Comparison of ENCODE assay signal across 8 cellular contexts in the genomic region with DNA sequence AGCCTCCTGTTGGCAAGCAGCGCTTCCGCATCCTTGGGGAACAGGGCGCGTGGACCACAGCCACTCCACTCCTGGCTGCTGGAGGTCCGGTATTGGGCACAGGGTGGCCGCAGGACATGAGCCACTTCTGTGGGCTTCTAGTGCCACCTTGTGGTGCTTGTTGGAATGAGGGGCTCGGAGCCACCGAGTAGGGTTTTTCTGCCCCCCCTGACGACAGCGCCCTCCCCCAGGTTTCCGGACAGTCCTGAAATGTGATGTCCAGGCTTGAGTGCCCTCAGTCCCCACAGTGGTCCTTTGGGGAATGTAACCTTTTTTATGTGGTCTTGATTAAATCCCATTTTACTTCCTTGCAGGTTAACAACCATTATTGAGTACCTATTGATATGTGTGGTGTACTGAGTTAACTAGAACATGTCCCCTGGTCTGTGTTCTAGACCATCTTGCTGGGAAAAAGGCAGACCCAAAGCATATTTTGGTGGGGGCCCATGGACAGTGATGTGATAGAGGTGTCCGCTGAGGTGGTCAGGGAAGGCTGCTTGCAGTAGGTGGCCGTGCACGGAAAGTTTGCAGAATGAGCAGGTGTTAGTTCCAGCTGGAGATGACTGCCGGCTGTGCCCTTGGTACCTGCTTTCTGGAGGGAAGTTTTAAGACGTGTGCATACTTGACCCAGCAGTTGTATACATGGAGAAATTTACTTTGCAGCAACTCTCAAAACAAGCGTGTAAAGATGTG.
A peak's percentile ranks its signal among the peaks of the same experiment; 100 is the strongest.
DNase-seq lines count a peak whose midpoint lies in the region; ATAC-seq and TF ChIP-seq lines count a peak whose summit lies in the region.

No MANE protein-coding gene starts in this region.

- 59% methylated on average over 8 of the region's 17 CpGs for WGBS in suprapubic skin

- no peaks in the 10 kb centered on the region for H3K27me3 ChIP-seq in suprapubic skin

- no peak for TF ChIP-seq EP300 in suprapubic skin (IDR thresholded peaks at IDR 0.05)

- H3K4me3 ChIP-seq in suprapubic skin: no peak overlapping the region

- peaks cover 77% of the 10 kb centered on the region for H3K36me3 ChIP-seq in suprapubic skin

- H3K36me3 Mint-ChIP-seq in activated CD4-positive, alpha-beta T cell treated with anti-CD3 and anti-CD28 coated beads, Interleukin-2, amount 10 ng/mL, durations not matched to agents 24 days and 14 days (ENCODE audit: low read depth): peaks cover 63% of the 10 kb centered on the region
- peaks cover 34% of the 10 kb centered on the region for H3K36me3 Mint-ChIP-seq in memory B cell

- peak; percentile 64 to 77 for TF ChIP-seq CTCF in suprapubic skin (IDR thresholded peaks at IDR 0.05)

- TF ChIP-seq POLR2A in suprapubic skin (IDR thresholded peaks at IDR 0.05): no peak

- no peak overlapping the region for H3K4me3 Mint-ChIP-seq in activated CD4-positive, alpha-beta T cell treated with anti-CD3 and anti-CD28 coated beads, Interleukin-2, amount 10 ng/mL, durations not matched to agents 24 days and 14 days
- no peak overlapping the region for H3K4me3 Mint-ChIP-seq in memory B cell

- H3K9me3 ChIP-seq in suprapubic skin: no peaks in the 10 kb centered on the region

- H3K27me3 Mint-ChIP-seq in activated CD4-positive, alpha-beta T cell treated with anti-CD3 and anti-CD28 coated beads, Interleukin-2, amount 10 ng/mL, durations not matched to agents 24 days and 14 days: no peaks in the 10 kb centered on the region
- H3K27me3 Mint-ChIP-seq in memory B cell: no peaks in the 10 kb centered on the region

- H3K27ac ChIP-seq in suprapubic skin: no peak overlapping the region

- DNase-seq in EH (ENCODE audit: low read depth) (peak; percentile 65), LHCN-M2 (ENCODE audit: low read depth) (peak; percentile 39), memory B cell (ENCODE audit: low spot score in 2 of 2) (peak; percentile 59 to 77), suprapubic skin (ENCODE audit: low spot score in 2 of 2) (peak in 1 of 2 donors; percentile 72), OCI-M2 (lab: John Stamatoyannopoulos, UW; ENCODE audit: unreplicated experiment) (no peak)
- DNase-seq in activated CD4-positive, alpha-beta T cell treated with anti-CD3 and anti-CD28 coated beads, Interleukin-2, amount 10 ng/mL, durations not matched to agents 24 days and 14 days: peak; percentile 83
- DNase-seq in effector CD4-positive, alpha-beta T cell: peak; percentile 43

- H3K27ac Mint-ChIP-seq in activated CD4-positive, alpha-beta T cell treated with anti-CD3 and anti-CD28 coated beads, Interleukin-2, amount 10 ng/mL, durations not matched to agents 24 days and 14 days: no peak overlapping the region
- H3K27ac Mint-ChIP-seq in memory B cell: no peak overlapping the region

- no peak for ATAC-seq in memory B cell (ENCODE audit: low read depth)
- ATAC-seq in HG02981 (IDR thresholded peaks at IDR 0.05; ENCODE audit: unreplicated experiment): no peak

- H3K9me3 Mint-ChIP-seq in activated CD4-positive, alpha-beta T cell treated with anti-CD3 and anti-CD28 coated beads, Interleukin-2, amount 10 ng/mL, durations not matched to agents 24 days and 14 days: no peaks in the 10 kb centered on the region
- no peaks in the 10 kb centered on the region for H3K9me3 Mint-ChIP-seq in memory B cell

- intact Hi-C loops in activated CD4-positive, alpha-beta T cell treated with anti-CD3 and anti-CD28 coated beads, Interleukin-2, amount 10 ng/mL, durations not matched to agents 24 days and 14 days (cut with micrococcal nuclease): no loop called here

- H3K4me1 ChIP-seq in suprapubic skin: peaks cover 11% of the 10 kb centered on the region

- H3K4me1 Mint-ChIP-seq in activated CD4-positive, alpha-beta T cell treated with anti-CD3 and anti-CD28 coated beads, Interleukin-2, amount 10 ng/mL, durations not matched to agents 24 days and 14 days: peaks cover 2% of the 10 kb centered on the region
- peaks cover 32% of the 10 kb centered on the region for H3K4me1 Mint-ChIP-seq in memory B cell
